8 cellular contexts compared by ENCODE assay signal in the genomic region with DNA sequence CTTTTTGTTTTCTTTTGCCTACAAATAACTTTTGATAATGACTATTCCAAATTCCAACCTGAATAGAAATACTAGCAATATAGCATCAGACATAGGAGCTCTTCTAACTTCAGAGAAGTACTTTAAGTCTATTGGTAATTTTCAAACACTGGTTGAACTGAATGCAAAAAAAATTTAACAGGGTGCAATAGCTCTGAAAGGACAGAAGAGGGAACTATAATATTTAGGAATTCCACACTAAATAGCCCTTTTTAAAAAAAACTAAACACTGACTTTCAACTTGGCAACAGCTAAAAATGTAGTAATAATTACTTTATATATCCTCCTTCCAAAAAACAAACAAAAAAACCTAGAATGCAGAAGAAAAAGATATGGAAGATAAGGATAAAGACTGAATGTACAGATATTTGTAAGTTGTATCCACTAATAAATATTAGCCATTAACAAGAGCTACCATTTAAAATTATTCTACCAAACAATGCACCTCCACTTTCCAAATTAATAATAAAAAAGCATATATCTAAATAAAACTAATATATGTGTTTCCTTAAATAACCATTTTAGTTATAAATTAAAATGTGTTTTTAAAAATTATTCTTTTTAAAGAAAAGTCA.
DNase-seq lines count a peak whose midpoint lies in the region; ATAC-seq and TF ChIP-seq lines count a peak whose summit lies in the region.

No MANE protein-coding gene starts in this region.

- no peaks in the 10 kb centered on the region for H4K20me1 ChIP-seq in PC-3 (ENCODE audit: low read length)

- no peaks in the 10 kb centered on the region for H3K9me3 Mint-ChIP-seq in natural killer cell
- no peaks in the 10 kb centered on the region for H3K9me3 Mint-ChIP-seq in natural killer cell treated with Interleukin-12 subunit alpha and Interleukin-12 subunit beta and Interleukin-15 and Interleukin-18, amount 100 ng/mL, for 72 hours
- no peaks in the 10 kb centered on the region for H3K9me3 Mint-ChIP-seq in stimulated activated naive B cell treated with anti-CD40 and anti-IgM and Interleukin-4, amounts not matched to agents 10 μg/mL and 1 μg/mL and 100 μg/mL, for 72 hours

- peaks cover 49% of the 10 kb centered on the region for H3K79me2 ChIP-seq in PC-3 (ENCODE audit: low read length)

- no peaks in the 10 kb centered on the region for H3F3A ChIP-seq in PC-3 (ENCODE audit: low read length, unreplicated experiment)

- no peak overlapping the region for H3K27ac ChIP-seq in PC-3 (ENCODE audit: low read length)

- DNase-seq in natural killer cell = no peak
- no peak for DNase-seq in natural killer cell treated with Interleukin-12 subunit alpha and Interleukin-12 subunit beta and Interleukin-15 and Interleukin-18, amount 100 ng/mL, for 72 hours (ENCODE audit: low spot score)
- DNase-seq in PC-3 = peak; percentile 53
- peak; percentile 10 for DNase-seq in epithelial cell of proximal tubule (ENCODE audit: low read depth)
- DNase-seq in stimulated activated naive B cell treated with anti-CD40 and anti-IgM and Interleukin-4, amounts not matched to agents 10 μg/mL and 1 μg/mL and 100 μg/mL, for 72 hours = no peak
- DNase-seq in UCSD-AML1 (lab: John Stamatoyannopoulos, UW; ENCODE audit: unreplicated experiment) = no peak
- DNase-seq in activated CD4-positive, alpha-beta T cell treated with anti-CD3 and anti-CD28 coated beads, Interleukin-2, amount 50 U/mL, for 1 hour = no peak

- no peaks in the 10 kb centered on the region for H3K27me3 ChIP-seq in PC-3 (ENCODE audit: low read length)

- no peaks in the 10 kb centered on the region for H3K36me3 Mint-ChIP-seq in natural killer cell
- H3K36me3 Mint-ChIP-seq in natural killer cell treated with Interleukin-12 subunit alpha and Interleukin-12 subunit beta and Interleukin-15 and Interleukin-18, amount 100 ng/mL, for 72 hours = no peaks in the 10 kb centered on the region
- peaks cover 2 to 3% of the 10 kb centered on the region in 2 donors for H3K36me3 Mint-ChIP-seq in stimulated activated naive B cell treated with anti-CD40 and anti-IgM and Interleukin-4, amounts not matched to agents 10 μg/mL and 1 μg/mL and 100 μg/mL, for 72 hours

- ATAC-seq in natural killer cell = peak in 1 of 3 donors; percentile 28
- ATAC-seq in natural killer cell treated with Interleukin-12 subunit alpha and Interleukin-12 subunit beta and Interleukin-15 and Interleukin-18, amount 100 ng/mL, for 72 hours = no peak
- no peak for ATAC-seq in PC-3
- ATAC-seq in stimulated activated naive B cell treated with anti-CD40 and anti-IgM and Interleukin-4, amounts not matched to agents 10 μg/mL and 1 μg/mL and 100 μg/mL, for 72 hours (replicated peaks) = no peak
- no peak for ATAC-seq in HG02588 (IDR thresholded peaks at IDR 0.05; ENCODE audit: unreplicated experiment)

- H3K4me3 ChIP-seq in PC-3 (ENCODE audit: low read length) (no peak overlapping the region), epithelial cell of proximal tubule (ENCODE audit: low read depth, low read length) (no peak overlapping the region)

- no peaks in the 10 kb centered on the region for H3K9me3 ChIP-seq in PC-3 (ENCODE audit: low read length)

- H3K9me2 ChIP-seq in PC-3 (replicated peaks; ENCODE audit: low read length) = no peaks in the 10 kb centered on the region

- peak overlapping the region; percentile 38 for H3K4me3 Mint-ChIP-seq in natural killer cell
- H3K4me3 Mint-ChIP-seq in natural killer cell treated with Interleukin-12 subunit alpha and Interleukin-12 subunit beta and Interleukin-15 and Interleukin-18, amount 100 ng/mL, for 72 hours = no peak overlapping the region
- no peak overlapping the region for H3K4me3 Mint-ChIP-seq in stimulated activated naive B cell treated with anti-CD40 and anti-IgM and Interleukin-4, amounts not matched to agents 10 μg/mL and 1 μg/mL and 100 μg/mL, for 72 hours

- intact Hi-C loops in natural killer cell (cut with micrococcal nuclease) (loop anchor here (2.0 to 5.0 kb wide), 4 partner anchors 30 to 280 kb away; a partner anchor contains a TSS), PC-3 (cut with micrococcal nuclease) (loop anchor here (1.0 to 5.0 kb wide), 3 partner anchors 48 to 281 kb away; no protein-coding TSS in a partner anchor)

- no peaks in the 10 kb centered on the region for H3K27me3 Mint-ChIP-seq in natural killer cell (ENCODE audit: low read depth in 2 of 2)
- no peaks in the 10 kb centered on the region for H3K27me3 Mint-ChIP-seq in natural killer cell treated with Interleukin-12 subunit alpha and Interleukin-12 subunit beta and Interleukin-15 and Interleukin-18, amount 100 ng/mL, for 72 hours
- H3K27me3 Mint-ChIP-seq in stimulated activated naive B cell treated with anti-CD40 and anti-IgM and Interleukin-4, amounts not matched to agents 10 μg/mL and 1 μg/mL and 100 μg/mL, for 72 hours = no peaks in the 10 kb centered on the region

- H3K4me2 ChIP-seq in PC-3 (ENCODE audit: low read length) = no peak overlapping the region

- peak; percentile 44 for TF ChIP-seq CTCF in natural killer cell (IDR thresholded peaks at IDR 0.05)
- TF ChIP-seq CTCF in PC-3 (conservative IDR thresholded peaks at IDR 0.05; ENCODE audit: low read depth, low read length) = peak; percentile 78
- peak; percentile 64 for TF ChIP-seq CTCF in epithelial cell of proximal tubule (conservative IDR thresholded peaks at IDR 0.05; ENCODE audit: low read depth, low read length)

- peaks cover 18% of the 10 kb centered on the region for H3K4me1 ChIP-seq in PC-3 (ENCODE audit: insufficient read depth, low read length)

- no peaks in the 10 kb centered on the region for H3K36me3 ChIP-seq in PC-3 (ENCODE audit: low read depth, low read length)

- BruUV-seq in PC-3 (replicated peaks; lab: Mats Ljungman, UMichigan) = no TSS peak

- CTCF ChIA-PET in PC-3 (lab: Charles Lee) = interaction anchor here (0.6 to 1.1 kb wide), 4 partner anchors 36 to 643 kb away, joined by 3 to 4 read pairs (median 3); no protein-coding TSS in a partner anchor

- no peak overlapping the region for H3K27ac Mint-ChIP-seq in natural killer cell
- peak overlapping the region in 1 of 2 donors; percentile 52 for H3K27ac Mint-ChIP-seq in natural killer cell treated with Interleukin-12 subunit alpha and Interleukin-12 subunit beta and Interleukin-15 and Interleukin-18, amount 100 ng/mL, for 72 hours
- peak overlapping the region; percentile 52 for H3K27ac Mint-ChIP-seq in stimulated activated naive B cell treated with anti-CD40 and anti-IgM and Interleukin-4, amounts not matched to agents 10 μg/mL and 1 μg/mL and 100 μg/mL, for 72 hours

- POLR2A ChIA-PET in PC-3 (lab: Charles Lee; ENCODE audit: unreplicated experiment) = interaction anchor here (0.7 kb wide), 1 partner anchor 71 kb away, joined by 4 read pairs; no protein-coding TSS in a partner anchor

- peaks cover 39 to 47% of the 10 kb centered on the region in 2 donors for H3K4me1 Mint-ChIP-seq in natural killer cell
- peaks cover 30 to 37% of the 10 kb centered on the region in 2 donors for H3K4me1 Mint-ChIP-seq in natural killer cell treated with Interleukin-12 subunit alpha and Interleukin-12 subunit beta and Interleukin-15 and Interleukin-18, amount 100 ng/mL, for 72 hours (ENCODE audit: low read depth in 2 of 2)
- H3K4me1 Mint-ChIP-seq in stimulated activated naive B cell treated with anti-CD40 and anti-IgM and Interleukin-4, amounts not matched to agents 10 μg/mL and 1 μg/mL and 100 μg/mL, for 72 hours = peaks cover 24 to 30% of the 10 kb centered on the region in 2 donors

- no peak overlapping the region for H2AFZ ChIP-seq in PC-3 (ENCODE audit: low read length)

- H3K9ac ChIP-seq in PC-3 (ENCODE audit: low read length) = no peak overlapping the region

Comparison
In these comparisons a context has a peak if more than half of its experiments do, and no peak if none do; other contexts are left out.
1. DNase-seq: peak in PC-3 (single experiment) and epithelial cell of proximal tubule (single experiment); none in natural killer cell (single experiment), natural killer cell treated with Interleukin-12 subunit alpha and Interleukin-12 subunit beta and Interleukin-15 and Interleukin-18, amount 100 ng/mL, for 72 hours (single experiment), stimulated activated naive B cell treated with anti-CD40 and anti-IgM and Interleukin-4, amounts not matched to agents 10 μg/mL and 1 μg/mL and 100 μg/mL, for 72 hours (single experiment), UCSD-AML1 (single experiment) and activated CD4-positive, alpha-beta T cell treated with anti-CD3 and anti-CD28 coated beads, Interleukin-2, amount 50 U/mL, for 1 hour (single experiment).
2. Peak in every context shown above with its lines, with median percentiles within 50 percentile points of each other: CTCF ChIP-seq.